In the genomic region with DNA sequence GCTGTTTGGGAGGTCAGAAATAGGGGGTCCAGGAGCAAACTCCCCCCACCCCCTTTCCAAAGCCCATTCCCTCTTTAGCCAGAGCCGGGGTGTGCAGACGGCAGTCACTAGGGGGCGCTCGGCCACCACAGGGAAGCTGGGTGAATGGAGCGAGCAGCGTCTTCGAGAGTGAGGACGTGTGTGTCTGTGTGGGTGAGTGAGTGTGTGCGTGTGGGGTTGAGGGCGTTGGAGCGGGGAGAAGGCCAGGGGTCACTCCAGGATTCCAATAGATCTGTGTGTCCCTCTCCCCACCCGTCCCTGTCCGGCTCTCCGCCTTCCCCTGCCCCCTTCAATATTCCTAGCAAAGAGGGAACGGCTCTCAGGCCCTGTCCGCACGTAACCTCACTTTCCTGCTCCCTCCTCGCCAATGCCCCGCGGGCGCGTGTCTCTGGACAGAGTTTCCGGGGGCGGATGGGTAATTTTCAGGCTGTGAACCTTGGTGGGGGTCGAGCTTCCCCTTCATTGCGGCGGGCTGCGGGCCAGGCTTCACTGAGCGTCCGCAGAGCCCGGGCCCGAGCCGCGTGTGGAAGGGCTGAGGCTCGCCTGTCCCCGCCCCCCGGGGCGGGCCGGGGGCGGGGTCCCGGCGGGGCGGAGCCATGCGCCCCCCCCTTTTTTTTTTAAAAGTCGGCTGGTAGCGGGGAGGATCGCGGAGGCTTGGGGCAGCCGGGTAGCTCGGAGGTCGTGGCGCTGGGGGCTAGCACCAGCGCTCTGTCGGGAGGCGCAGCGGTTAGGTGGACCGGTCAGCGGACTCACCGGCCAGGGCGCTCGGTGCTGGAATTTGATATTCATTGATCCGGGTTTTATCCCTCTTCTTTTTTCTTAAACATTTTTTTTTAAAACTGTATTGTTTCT, we compare ENCODE assay signal across 8 cellular contexts. TPM values are rescaled to one million over a fixed set of nuclear protein-coding genes. Genes with fewer than 3 reads are reported as not detected.
DNase-seq lines count a peak whose midpoint lies in the region; ATAC-seq and TF ChIP-seq lines count a peak whose summit lies in the region.

A gene (plus strand): TSS at position 686 of the 891 bp plus-strand sequence.

- POLR2A ChIA-PET in OCI-LY7 (lab: Charles Lee), result interaction anchor here (0.6 to 1.6 kb wide), 9 partner anchors 11 to 1257 kb away, joined by 3 to 8 read pairs (median 3); no protein-coding TSS in a partner anchor

- H3K27ac ChIP-seq in OCI-LY7 (ENCODE audit: low read depth, low read length, poor library complexity, severe bottlenecking) (peak within 1 kb of the TSS; percentile 65), epithelial cell of prostate (peak within 1 kb of the TSS; percentile 90), mucosa of rectum (ENCODE audit: low read depth in 2 of 2, low read length in 2 of 2) (peak within 1 kb of the TSS; percentile 92 to 96)

- H3K4me2 ChIP-seq in OCI-LY7 (ENCODE audit: low read length), result peak within 1 kb of the TSS; percentile 95

- DNase-seq in DMS 273 (lab: John Stamatoyannopoulos, UW; ENCODE audit: unreplicated experiment), result peak; percentile 95
- DNase-seq in HuH-7.5 (ENCODE audit: low spot score), result peak; percentile 87
- DNase-seq in OCI-LY7 (ENCODE audit: low spot score), result peak; percentile 90
- DNase-seq in activated T-cell treated with anti-CD3 and anti-CD28 coated beads for 4 hours, result peak; percentile 86
- DNase-seq in epithelial cell of prostate (ENCODE audit: low read depth, low spot score), result peak; percentile 45
- DNase-seq in stimulated activated CD8-positive, alpha-beta memory T cell treated with anti-CD3 and anti-CD28 coated beads, Interleukin-7, amount 100 ng/mL, for 1 hour (ENCODE audit: low read depth in 2 of 2), result peak; percentile 71 to 84

- no peaks in the 10 kb centered on the region for H3K27me3 ChIP-seq in mucosa of rectum (ENCODE audit: control insufficient read depth in 2 of 2, insufficient read depth in 2 of 2, low read length in 2 of 2)

- TF ChIP-seq CTCF in OCI-LY7 (conservative IDR thresholded peaks at IDR 0.05; ENCODE audit: low read length), result peak; percentile 99

- H3K36me3 ChIP-seq in OCI-LY7 (ENCODE audit: insufficient read depth, low read length) (no peaks in the 10 kb centered on the region), mucosa of rectum (ENCODE audit: control insufficient read depth in 2 of 2, insufficient read depth in 2 of 2, low read length in 2 of 2) (no peaks in the 10 kb centered on the region)

- intact Hi-C loops in OCI-LY7 (cut with micrococcal nuclease; ENCODE audit: unreplicated experiment), result loop anchor here (1.0 to 10.0 kb wide), 9 partner anchors 45 to 455 kb away; a partner anchor contains a TSS

- peak within 1 kb of the TSS; percentile 80 for H3K4me3 ChIP-seq in OCI-LY7 (ENCODE audit: low read depth, low read length, poor library complexity, severe bottlenecking)
- H3K4me3 ChIP-seq in mucosa of rectum (ENCODE audit: low read length in 2 of 2), result peak within 1 kb of the TSS; percentile 88 to 96

- H3K79me2 ChIP-seq in OCI-LY7 (ENCODE audit: insufficient read depth, low read depth, low read length), result no peaks in the 10 kb centered on the region; the same call in 1 of the 2 replicates

- H3K9me2 ChIP-seq in OCI-LY7 (ENCODE audit: insufficient read depth, low read length), result no peaks in the 10 kb centered on the region

- no peaks in the 10 kb centered on the region for H4K20me1 ChIP-seq in OCI-LY7 (ENCODE audit: insufficient read depth, low read length)

- H3K9me3 ChIP-seq in OCI-LY7 (ENCODE audit: low read length), result no peaks in the 10 kb centered on the region
- no peaks in the 10 kb centered on the region for H3K9me3 ChIP-seq in mucosa of rectum (ENCODE audit: control insufficient read depth in 2 of 2, low read length in 2 of 2)

- CTCF ChIA-PET in OCI-LY7 (lab: Charles Lee; ENCODE audit: unreplicated experiment), result interaction anchor here (0.9 to 2.1 kb wide), 4 partner anchors 11 to 100 kb away, joined by 3 to 10 read pairs (median 4); no protein-coding TSS in a partner anchor

- TSS peak; percentile 81 for BruUV-seq in OCI-LY7 (replicated peaks; lab: Mats Ljungman, UMichigan)

- peak within 1 kb of the TSS; percentile 96 to 98 for H3K9ac ChIP-seq in mucosa of rectum (ENCODE audit: low read depth in 1 of 2, low read length in 2 of 2)

- ATAC-seq in GM21447 (IDR thresholded peaks at IDR 0.05; ENCODE audit: unreplicated experiment), result peak; percentile 58

- H3K4me1 ChIP-seq in OCI-LY7 (ENCODE audit: insufficient read depth, low read length, poor library complexity, severe bottlenecking), result peaks cover 30% of the 10 kb centered on the region
- peaks cover 46 to 50% of the 10 kb centered on the region in 2 donors for H3K4me1 ChIP-seq in mucosa of rectum (ENCODE audit: control insufficient read depth in 2 of 2, insufficient read depth in 2 of 2, low read length in 2 of 2)

- H2AFZ ChIP-seq in OCI-LY7 (ENCODE audit: low read length), result peak within 1 kb of the TSS; percentile 90; the same call in 1 of the 2 replicates

RNA-seq across cellular contexts. Expression of the gene that starts here (rescaled TPM):
- total RNA-seq in OCI-LY7 (2014; rRNA removed; shearing (Covaris generic)), result 59.7 and 66.3 TPM in 2 replicates
- 64.5 and 88.5 TPM in 2 replicates for total RNA-seq in OCI-LY7 (2022)

Comparison
In these comparisons a context has a peak if more than half of its experiments do, and no peak if none do; other contexts are left out.
1. Peak in every context shown above with its lines: DNase-seq, ATAC-seq, H3K4me3 ChIP-seq and H3K27ac ChIP-seq.
2. DNase-seq: peak in every context shown above with its lines; median percentile 95 in DMS 273; 90 in OCI-LY7; 87 in HuH-7.5; 86 in activated T-cell treated with anti-CD3 and anti-CD28 coated beads for 4 hours; 78 in stimulated activated CD8-positive, alpha-beta memory T cell treated with anti-CD3 and anti-CD28 coated beads, Interleukin-7, amount 100 ng/mL, for 1 hour; 45 in epithelial cell of prostate.